Comparison of ENCODE assay signal across 6 cellular contexts in the genomic region with DNA sequence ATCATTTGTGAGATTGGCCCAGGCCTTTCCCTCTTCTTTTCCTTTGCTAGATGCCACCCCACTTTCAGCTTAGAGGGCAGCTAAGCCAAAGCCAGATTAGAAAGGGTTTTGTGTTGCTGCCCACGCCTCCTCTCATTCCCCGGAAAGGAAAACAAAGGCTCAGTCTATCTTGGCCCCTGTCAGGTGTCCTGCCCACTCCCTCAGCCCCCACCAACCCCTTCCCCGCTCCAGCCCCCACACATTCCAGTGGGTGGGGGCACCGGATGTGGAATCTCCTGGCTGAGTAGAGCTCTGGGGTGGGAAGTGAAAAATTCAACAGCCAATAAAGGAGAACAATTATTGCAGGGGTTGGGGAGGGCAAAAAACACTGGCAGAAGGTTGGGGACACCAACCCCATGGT. TPM values are rescaled to one million over a fixed set of nuclear protein-coding genes. Genes with fewer than 3 reads are reported as not detected.
DNase-seq lines count a peak whose midpoint lies in the region; ATAC-seq and TF ChIP-seq lines count a peak whose summit lies in the region.

No MANE protein-coding gene starts in this region.

- no peak overlapping the region for H2AFZ ChIP-seq in mammary epithelial cell (ENCODE audit: low read depth, low read length)
- no peak overlapping the region for H2AFZ ChIP-seq in parathyroid adenoma

- H3K9ac ChIP-seq in HUES6 (ENCODE audit: low read length) (peak overlapping the region; percentile 45), mammary epithelial cell (ENCODE audit: insufficient read depth, low read length) (no peak overlapping the region), parathyroid adenoma (no peak overlapping the region)

- BruUV-seq in mammary epithelial cell (replicated peaks; lab: Mats Ljungman, UMichigan): no TSS peak

- H3K79me2 ChIP-seq in mammary epithelial cell (ENCODE audit: insufficient read depth, low read length) (no peaks in the 10 kb centered on the region), parathyroid adenoma (no peaks in the 10 kb centered on the region)

- dilution Hi-C loops in mammary epithelial cell (cut with HindIII; ENCODE audit: low sequenced_read_pairs): loop anchor here (10.0 kb wide), 1 partner anchor 217 kb away; the partner anchor contains the start of gene DGKA

- H3K27me3 ChIP-seq in HUES6 (ENCODE audit: control insufficient read depth, insufficient read depth, low read length): peaks cover 2% of the 10 kb centered on the region; the same call in 1 of the 2 replicates
- no peaks in the 10 kb centered on the region for H3K27me3 ChIP-seq in mammary epithelial cell (ENCODE audit: insufficient read depth, low read length)
- no peaks in the 10 kb centered on the region for H3K27me3 ChIP-seq in parathyroid adenoma (ENCODE audit: control insufficient read depth, insufficient read depth, low read length)

- H3K36me3 ChIP-seq in HUES6 (ENCODE audit: control insufficient read depth, insufficient read depth, low read length) (0 out of 2 replicates have a peak, but pooled peaks cover 10% of the 10 kb centered on the region), mammary epithelial cell (ENCODE audit: insufficient read depth, low read length) (no peaks in the 10 kb centered on the region), parathyroid adenoma (ENCODE audit: control insufficient read depth, insufficient read depth, low read length) (no peaks in the 10 kb centered on the region)

- H3K4me3 ChIP-seq in HUES6 (ENCODE audit: low read depth, low read length) (peak overlapping the region; percentile 91; the same call in 1 of the 2 replicates), mammary epithelial cell (replicated peaks in 1 of 3; ENCODE audit: insufficient read depth in 1 of 3, low read depth in 2 of 3, low read length in 3 of 3) (no peak overlapping the region), parathyroid adenoma (ENCODE audit: low read depth, low read length) (no peak overlapping the region)

- CTCF ChIA-PET in mammary epithelial cell (lab: Charles Lee; ENCODE audit: low non-redundant PET): no interaction called here

- in situ Hi-C loops in mammary epithelial cell (cut with MboI; ENCODE audit: low sequenced_read_pairs in 2 of 2): no loop called here

- TF ChIP-seq CTCF in mammary epithelial cell (conservative IDR thresholded peaks at IDR 0.05 in 1 of 2, IDR thresholded peaks at IDR 0.05 in 1 of 2; ENCODE audit: extremely low read depth in 1 of 2, insufficient read depth in 1 of 2, low read depth in 1 of 2, low read length in 2 of 2) (no peak), parathyroid adenoma (IDR thresholded peaks at IDR 0.05) (no peak)

- H3K4me2 ChIP-seq in mammary epithelial cell (ENCODE audit: insufficient read depth, low read depth, low read length): peak overlapping the region; percentile 84
- no peak overlapping the region for H3K4me2 ChIP-seq in parathyroid adenoma (ENCODE audit: low read length)

- H3K27ac ChIP-seq in HUES6 (ENCODE audit: low read depth, low read length): no peak overlapping the region
- peak overlapping the region; percentile 35 for H3K27ac ChIP-seq in mammary epithelial cell (ENCODE audit: insufficient read depth, low read depth, low read length)
- peak overlapping the region; percentile 26 for H3K27ac ChIP-seq in parathyroid adenoma

- peaks cover 24% of the 10 kb centered on the region for H3K4me1 ChIP-seq in HUES6 (ENCODE audit: control insufficient read depth, insufficient read depth, low read length)
- H3K4me1 ChIP-seq in mammary epithelial cell (ENCODE audit: insufficient read depth, low read length): peaks cover 65% of the 10 kb centered on the region
- peaks cover 7% of the 10 kb centered on the region for H3K4me1 ChIP-seq in parathyroid adenoma

- no peak for DNase-seq in mammary epithelial cell
- no peak for DNase-seq in activated CD8-positive, alpha-beta memory T cell treated with anti-CD3 and anti-CD28 coated beads, Interleukin-2, amount 50 U/mL, for 48 hours

- no peaks in the 10 kb centered on the region for H3K9me3 ChIP-seq in HUES6 (ENCODE audit: control insufficient read depth, insufficient read depth, low read depth, low read length)
- no peaks in the 10 kb centered on the region for H3K9me3 ChIP-seq in mammary epithelial cell (replicated peaks; ENCODE audit: insufficient read depth, low read length)
- no peaks in the 10 kb centered on the region for H3K9me3 ChIP-seq in parathyroid adenoma (ENCODE audit: control insufficient read depth, low read length)

- no peaks in the 10 kb centered on the region for H4K20me1 ChIP-seq in mammary epithelial cell (ENCODE audit: insufficient read depth, low read length)

- no peak for ATAC-seq in HG02970 (IDR thresholded peaks at IDR 0.05; ENCODE audit: low FRiP score, unreplicated experiment)
- ATAC-seq in GM18861 (IDR thresholded peaks at IDR 0.05; ENCODE audit: unreplicated experiment): no peak

- 11% methylated on average over 3 of the region's 4 CpGs for WGBS in mammary epithelial cell (ENCODE audit: low coverage, missing lambda C conversion rate)

- intact Hi-C loops in mammary epithelial cell (cut with micrococcal nuclease): no loop called here

RNA-seq across cellular contexts. Expression of gene RDH5, which starts 2.2 kb away (rescaled TPM):
- total RNA-seq in mammary epithelial cell: 1 to 10 TPM; 2.5 to 4.4 TPM
- polyA plus RNA-seq in mammary epithelial cell: 2.1 TPM
- 3.1 TPM for polyA minus RNA-seq in mammary epithelial cell

RNA-seq across cellular contexts. Expression of gene BLOC1S1, which starts 2.2 kb away (rescaled TPM):
- total RNA-seq in mammary epithelial cell: 10 to 100 TPM; 29.7 to 71.0 TPM
- 123 TPM for polyA plus RNA-seq in mammary epithelial cell
- 42.0 TPM for polyA minus RNA-seq in mammary epithelial cell

RNA-seq across cellular contexts. Expression of gene ITGA7, which starts 10.3 kb away (rescaled TPM):
- 1 to 10 TPM in 1 of 2 donors, under 1 TPM in 1; 0.33 to 2.1 TPM for total RNA-seq in mammary epithelial cell
- polyA plus RNA-seq in mammary epithelial cell: 0.28 TPM
- polyA minus RNA-seq in mammary epithelial cell: not detected

RNA-seq across cellular contexts. Expression of gene CD63, which starts 10.8 kb away (rescaled TPM):
- total RNA-seq in mammary epithelial cell: 100 to 1,000 TPM; 552 to 814 TPM
- polyA plus RNA-seq in mammary epithelial cell: 822 TPM
- 467 TPM for polyA minus RNA-seq in mammary epithelial cell

RNA-seq across cellular contexts. Expression of gene GDF11, which starts 24.9 kb away (rescaled TPM):
- 10 to 100 TPM in 1 of 2 donors, 1 to 10 TPM in 1; 2.2 to 11.1 TPM for total RNA-seq in mammary epithelial cell
- polyA plus RNA-seq in mammary epithelial cell: 8.1 TPM
- polyA minus RNA-seq in mammary epithelial cell: 7.4 TPM
